Comparison of ENCODE assay signal across 8 cellular contexts in the genomic region with DNA sequence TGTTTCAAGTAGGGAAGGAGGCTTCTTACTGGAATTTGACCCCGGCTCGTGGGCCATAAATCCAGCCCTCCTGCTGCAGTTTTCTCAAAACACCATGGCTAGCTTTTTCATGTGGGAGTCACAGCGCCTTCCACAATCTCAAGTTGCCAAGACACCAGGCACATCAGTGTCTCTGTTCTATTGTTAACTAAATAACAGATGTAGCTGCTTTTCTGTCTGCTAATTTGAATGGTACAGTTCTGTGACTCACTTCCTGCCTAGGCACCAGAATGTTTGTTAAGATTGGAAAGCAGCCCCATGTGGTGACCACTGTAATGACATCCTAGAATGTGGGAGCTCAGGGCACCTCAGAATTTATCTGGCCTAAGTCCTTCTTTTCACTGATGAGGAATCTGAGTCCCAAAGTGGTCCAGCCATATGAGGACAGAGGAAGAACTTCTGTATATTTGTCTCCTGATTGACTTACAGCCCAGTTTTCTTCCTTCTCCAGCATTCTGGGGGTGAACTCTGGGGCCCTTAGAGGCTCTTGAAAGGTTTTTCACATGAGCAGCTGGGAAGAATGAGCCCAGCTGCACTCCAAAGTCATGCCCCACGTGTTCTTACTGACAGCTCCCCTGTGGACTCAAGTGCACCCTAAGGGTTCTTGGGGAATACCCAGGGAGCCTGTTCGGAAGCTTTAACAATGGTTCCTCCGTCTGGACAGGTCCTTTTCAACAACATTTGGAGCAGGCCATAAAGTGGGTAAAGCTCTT. TPM values are rescaled to one million over a fixed set of nuclear protein-coding genes. Genes with fewer than 3 reads are reported as not detected.
A peak's percentile ranks its signal among the peaks of the same experiment; 100 is the strongest.
DNase-seq lines count a peak whose midpoint lies in the region; ATAC-seq and TF ChIP-seq lines count a peak whose summit lies in the region.

No MANE protein-coding gene starts in this region.

- H3K9me3 ChIP-seq in iPS-18a (ENCODE audit: control insufficient read depth, low read depth, low read length) (no peaks in the 10 kb centered on the region), suprapubic skin (no peaks in the 10 kb centered on the region)

- peak overlapping the region; percentile 99 for H3K27ac Mint-ChIP-seq in HFFc6
- H3K27ac Mint-ChIP-seq in activated naive CD4-positive, alpha-beta T cell treated with anti-CD3 and anti-CD28 coated beads, Interleukin-2, amount 50 U/mL, for 72 hours = peak overlapping the region; percentile 21 to 78

- peak overlapping the region; percentile 75 for H3K27ac ChIP-seq in iPS-18a (ENCODE audit: low read length)
- no peak overlapping the region for H3K27ac ChIP-seq in suprapubic skin

- peaks cover 29% of the 10 kb centered on the region for H3K36me3 Mint-ChIP-seq in HFFc6 (ENCODE audit: low read depth)
- H3K36me3 Mint-ChIP-seq in activated naive CD4-positive, alpha-beta T cell treated with anti-CD3 and anti-CD28 coated beads, Interleukin-2, amount 50 U/mL, for 72 hours = peaks cover 51 to 61% of the 10 kb centered on the region in 2 donors

- TF ChIP-seq EP300 in suprapubic skin (IDR thresholded peaks at IDR 0.05) = no peak

- peak overlapping the region; percentile 30 for H3K9ac ChIP-seq in iPS-18a (ENCODE audit: low read length)

- no peak overlapping the region for H3K4me3 ChIP-seq in NB4 (ENCODE audit: low read depth, low read length)
- no peak overlapping the region for H3K4me3 ChIP-seq in iPS-18a (ENCODE audit: low read length)
- no peak overlapping the region for H3K4me3 ChIP-seq in suprapubic skin

- peaks cover 2% of the 10 kb centered on the region for H3K27me3 Mint-ChIP-seq in HFFc6 (ENCODE audit: insufficient read depth)

- H3K4me3 Mint-ChIP-seq in HFFc6 = peak overlapping the region; percentile 81

- TF ChIP-seq CTCF in HFFc6 (IDR thresholded peaks at IDR 0.05) (peak; percentile 79), NB4 (IDR thresholded peaks at IDR 0.05; ENCODE audit: low read depth, low read length) (no peak), suprapubic skin (IDR thresholded peaks at IDR 0.05) (peak; percentile 11 to 17)

- H3K36me3 ChIP-seq in iPS-18a (ENCODE audit: control insufficient read depth, low read depth, low read length) = peaks cover 91% of the 10 kb centered on the region
- H3K36me3 ChIP-seq in suprapubic skin = peaks cover 50% of the 10 kb centered on the region

- peak; percentile 9 for DNase-seq in activated T-cell treated with anti-CD3 and anti-CD28 coated beads for 1 hour (ENCODE audit: low read depth)
- DNase-seq in activated T-cell treated with anti-CD3 and anti-CD28 coated beads, Interleukin-2, amount 50 U/mL, for 1 hour = no peak
- DNase-seq in HFFc6 = peak; percentile 94
- DNase-seq in NB4 (ENCODE audit: low read depth) = peak; percentile 52
- DNase-seq in activated naive CD4-positive, alpha-beta T cell treated with anti-CD3 and anti-CD28 coated beads, Interleukin-2, amount 50 U/mL, for 72 hours (ENCODE audit: low spot score in 2 of 2) = peak in 1 of 2 donors; percentile 42
- DNase-seq in suprapubic skin (ENCODE audit: low spot score in 2 of 2) = no peak

- peaks cover 73% of the 10 kb centered on the region for H3K4me1 Mint-ChIP-seq in HFFc6 (ENCODE audit: low read depth)

- peak; percentile 80 for ATAC-seq in activated naive CD4-positive, alpha-beta T cell treated with anti-CD3 and anti-CD28 coated beads, Interleukin-2, amount 50 U/mL, for 72 hours
- no peak for ATAC-seq in HG03045 (IDR thresholded peaks at IDR 0.05; ENCODE audit: unreplicated experiment)

- H3K27me3 ChIP-seq in iPS-18a (ENCODE audit: control insufficient read depth, insufficient read depth, low read length) = no peaks in the 10 kb centered on the region
- H3K27me3 ChIP-seq in suprapubic skin = no peaks in the 10 kb centered on the region

- WGBS in suprapubic skin = 77% methylated on average over 6 of the region's 6 CpGs

- no peak for TF ChIP-seq POLR2A in NB4 (IDR thresholded peaks at IDR 0.05; ENCODE audit: extremely low read depth, insufficient read length)
- no peak for TF ChIP-seq POLR2A in suprapubic skin (IDR thresholded peaks at IDR 0.05)

- no peaks in the 10 kb centered on the region for H3K9me3 Mint-ChIP-seq in HFFc6
- H3K9me3 Mint-ChIP-seq in activated naive CD4-positive, alpha-beta T cell treated with anti-CD3 and anti-CD28 coated beads, Interleukin-2, amount 50 U/mL, for 72 hours = no peaks in the 10 kb centered on the region

- H3K4me1 ChIP-seq in iPS-18a (ENCODE audit: control insufficient read depth, low read depth, low read length) (peaks cover 14% of the 10 kb centered on the region), suprapubic skin (peaks cover 9% of the 10 kb centered on the region)

RNA-seq across cellular contexts. Expression of a gene that starts 27.5 kb away (rescaled TPM):
- total RNA-seq in HFFc6 (2021; fragmentation: NEBNext Ultra II Directional; extraction: Animal tissue kit (Norgen Biotek cat#: 25700)) = 1 to 10 TPM; 2.1 to 4.4 (median 3.6) TPM
- total RNA-seq in activated naive CD4-positive, alpha-beta T cell treated with anti-CD3 and anti-CD28 coated beads, Interleukin-2, amount 50 U/mL, for 72 hours = 1 to 10 TPM in 1 of 2 donors, under 1 TPM in 1; 0.29 to 1.5 TPM
- total RNA-seq in suprapubic skin = 10 to 100 TPM in 1 of 4 donors, 1 to 10 TPM in 3; 2.6 to 10.4 (median 3.8) TPM

RNA-seq across cellular contexts. Expression of a gene that starts 33.9 kb away (rescaled TPM):
- total RNA-seq in HFFc6 (2021; fragmentation: NEBNext Ultra II Directional; extraction: Animal tissue kit (Norgen Biotek cat#: 25700)) = 10 to 100 TPM; 18.7 to 28.6 (median 24.2) TPM
- 100 to 1,000 TPM; 112 to 136 TPM for total RNA-seq in activated naive CD4-positive, alpha-beta T cell treated with anti-CD3 and anti-CD28 coated beads, Interleukin-2, amount 50 U/mL, for 72 hours
- total RNA-seq in suprapubic skin = 10 to 100 TPM; 23.7 to 34.8 (median 26.5) TPM

Comparison
In these comparisons a context has a peak if more than half of its experiments do, and no peak if none do; other contexts are left out.
1. DNase-seq: peak in activated T-cell treated with anti-CD3 and anti-CD28 coated beads for 1 hour (single experiment), HFFc6 (single experiment) and NB4 (single experiment); none in activated T-cell treated with anti-CD3 and anti-CD28 coated beads, Interleukin-2, amount 50 U/mL, for 1 hour (single experiment) and suprapubic skin (0 of 2).